In the genomic region with DNA sequence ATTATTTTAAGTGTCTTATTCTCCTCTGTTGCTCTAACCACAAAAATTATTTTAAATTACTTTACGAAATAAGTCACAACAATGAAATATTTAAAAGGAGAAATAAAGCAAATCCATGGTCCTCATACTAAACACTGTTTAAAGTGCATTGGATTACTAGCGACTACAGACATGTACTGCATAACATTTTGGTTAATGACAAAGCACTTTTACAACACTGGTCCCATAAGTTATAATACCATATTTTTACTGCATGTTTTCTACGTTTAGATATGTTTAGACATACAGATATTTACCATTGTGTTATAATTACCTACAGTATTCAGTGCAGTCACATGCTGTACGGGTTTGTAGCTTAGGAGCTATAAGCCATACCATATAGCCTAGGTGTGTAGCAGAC, we compare ENCODE assay signal across 39 cellular contexts. TPM values are rescaled to one million over a fixed set of nuclear protein-coding genes. Genes with fewer than 3 reads are reported as not detected.
"Had no signal": no experiment of that assay in that cellular context is flagged by ENCODE, and none has a peak within 500 bp of the region (broad histone marks: within the 10 kb centered on the region; RNA-seq: fewer than 3 reads in every experiment).

No MANE protein-coding gene starts in this region.

- H3K4me2 ChIP-seq: KMS-11 had no signal

- H3K36me3 ChIP-seq: MG63 had no signal

- H3K4me3 ChIP-seq: MG63 had no signal

- H3K9ac ChIP-seq: KMS-11 had no signal

- H3K27ac ChIP-seq: KMS-11 had no signal

- DNase-seq: Karpas-422, Kasumi-1, MG63, MM.1S, MV-4-11, NCI-H1048, NCI-H1092, NCI-H1092 treated with DMSO at 0.1 percent for 48 hours, NCI-H1105, NCI-H1105 treated with DMSO at 0.1 percent for 48 hours, NCI-H1417, NCI-H1417 treated with DMSO at 0.1 percent for 48 hours, NCI-H1436, NCI-H1436 treated with DMSO at 0.1 percent for 48 hours, NCI-H146, NCI-H1694, NCI-H1694 treated with DMSO at 0.1 percent for 48 hours, NCI-H187, NCI-H187 treated with DMSO at 0.1 percent for 48 hours, NCI-H1930, NCI-H2029, NCI-H2029 treated with DMSO at 0.1 percent for 48 hours, NCI-H2081, NCI-H2081 treated with DMSO at 0.1 percent for 48 hours, NCI-H2107, NCI-H2171, NCI-H2171 treated with DMSO at 0.1 percent for 48 hours, NCI-H2227 treated with DMSO at 0.1 percent for 48 hours, NCI-H226, NCI-H345, NCI-H446, NCI-H446 treated with DMSO at 0.1 percent for 48 hours, NCI-H510A, NCI-H510A treated with DMSO at 0.1 percent for 48 hours had no signal

- H3K9me3 ChIP-seq: MG63 had no signal

- H3K27me3 ChIP-seq: MG63 had no signal

RNA-seq across cellular contexts. Expression of a gene that starts 59.2 kb away (rescaled TPM):
- total RNA-seq: LHCN-M2, M059J, MCF 10A, NCI-H460 had no signal
